Comparison of ENCODE assay signal across 3 cellular contexts in genomic region chr3:17588422-17588821, GRCh38.
TF ChIP-seq lines count a peak whose summit lies in the region.

No MANE protein-coding gene starts in this region.

TF ChIP-seq in A549, 52 proteins besides CTCF, POLR2A, EP300 and RAD21:
- TF ChIP-seq ESRRA (IDR thresholded peaks at IDR 0.05; ENCODE audit: borderline replicate concordance, low read length) (no peak), MAFK (IDR thresholded peaks at IDR 0.05; ENCODE audit: partially characterized antibody) (peak; percentile 68)

TF ChIP-seq in IMR-90, 13 proteins besides CTCF, POLR2A, EP300 and RAD21:
- TF ChIP-seq MXI1 (IDR thresholded peaks at IDR 0.05; ENCODE audit: borderline replicate concordance, low read depth, low read length) = no peak
- no peak for TF ChIP-seq MAZ (IDR thresholded peaks at IDR 0.05; ENCODE audit: borderline replicate concordance, low read depth, low read length)
- TF ChIP-seq USF2 (IDR thresholded peaks at IDR 0.05; ENCODE audit: low read depth, low read length) = no peak
- TF ChIP-seq MAFK (IDR thresholded peaks at IDR 0.05; ENCODE audit: low read depth, low read length) = peak; percentile 55
TF ChIP-seq in IMR-90: peak in this region for 1.

TF ChIP-seq in K562, 482 proteins besides CTCF, POLR2A, EP300 and RAD21:
- TF ChIP-seq SETDB1 (IDR thresholded peaks at IDR 0.05; ENCODE audit: low read length) = no peak
- TF ChIP-seq SMAD4 (CRISPR knock-in tag; conservative IDR thresholded peaks at IDR 0.05) = no peak
- TF ChIP-seq WHSC1 (IDR thresholded peaks at IDR 0.05; ENCODE audit: low read length) = no peak
- TF ChIP-seq ZNF75A (CRISPR knock-in tag; IDR thresholded peaks at IDR 0.05) = no peak
- TF ChIP-seq MAFG (tag; conservative IDR thresholded peaks at IDR 0.05) = 0 out of 2 replicates have a peak, but pooled peaks have one; percentile 27
- TF ChIP-seq MAFK (IDR thresholded peaks at IDR 0.05; ENCODE audit: low read length) = peak; percentile 58; the same call in 1 of the 2 replicates
- 0 out of 2 replicates have a peak, but pooled peaks have one; percentile 42 for TF ChIP-seq C11orf30 (IDR thresholded peaks at IDR 0.05; ENCODE audit: low read depth)
- peak; percentile 65; the same call in 1 of the 2 replicates for TF ChIP-seq ZNF316 (IDR thresholded peaks at IDR 0.05)
- TF ChIP-seq MAFF (IDR thresholded peaks at IDR 0.05; ENCODE audit: low read length) = peak; percentile 60
- TF ChIP-seq POLR2H (tag; IDR thresholded peaks at IDR 0.05; ENCODE audit: low read depth) = no peak
- no peak for TF ChIP-seq TAF15 (IDR thresholded peaks at IDR 0.05; ENCODE audit: low read depth, low read length)
